Comparison of ENCODE assay signal across 15 cellular contexts in the genomic region with DNA sequence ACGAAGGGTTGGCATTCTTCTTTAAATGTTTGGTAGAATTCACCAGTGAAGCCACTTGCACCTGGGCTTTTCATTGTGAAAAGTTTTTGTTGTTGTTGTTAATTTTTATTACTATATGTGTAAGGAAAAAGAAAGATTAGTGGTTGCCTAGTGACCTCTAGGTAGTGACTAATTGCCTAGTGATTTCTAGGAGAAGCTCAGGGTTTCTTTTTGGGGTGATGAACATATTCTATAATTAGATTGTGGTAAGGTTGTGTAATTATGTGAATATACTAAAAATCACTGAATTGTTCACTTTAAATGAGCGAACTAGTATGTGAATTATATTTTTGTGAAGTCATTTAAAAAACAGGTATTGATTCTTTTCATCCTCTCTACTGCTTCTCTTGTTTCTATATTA.
A peak's percentile ranks its signal among the peaks of the same experiment; 100 is the strongest.
DNase-seq lines count a peak whose midpoint lies in the region; ATAC-seq, FAIRE-seq and TF ChIP-seq lines count a peak whose summit lies in the region.
"Had no signal": no experiment of that assay in that cellular context is flagged by ENCODE, and none has a peak within 500 bp of the region (broad histone marks: within the 10 kb centered on the region; RNA-seq: fewer than 3 reads in every experiment).

No MANE protein-coding gene starts in this region.

- H3K4me1 ChIP-seq in kidney (ENCODE audit: control insufficient read depth in 1 of 2, insufficient read depth in 1 of 2, low read depth in 1 of 2, low read length in 2 of 2) = peaks cover 2 to 15% of the 10 kb centered on the region in 2 donors
- H3K4me1 ChIP-seq: parathyroid adenoma had no signal

- H3K27ac ChIP-seq in epithelial cell of prostate (peak overlapping the region; percentile 55), kidney (ENCODE audit: low read depth in 2 of 2, low read length in 2 of 2) (no peak overlapping the region)
- H3K27ac ChIP-seq: parathyroid adenoma, WERI-Rb-1 had no signal

- no peak overlapping the region for H3K9ac ChIP-seq in kidney (ENCODE audit: low read length in 2 of 2)
- H3K9ac ChIP-seq: parathyroid adenoma had no signal

- H3K9me3 ChIP-seq in kidney (ENCODE audit: control insufficient read depth in 1 of 2, low read length in 2 of 2) = no peaks in the 10 kb centered on the region

- intact Hi-C loops in Right ventricle myocardium inferior (cut with DNase I) = no loop called here
- intact Hi-C loops in kidney (cut with DNase I) = no loop called here

- no peak overlapping the region for H3K4me3 ChIP-seq in kidney (ENCODE audit: low read length in 2 of 2)
- H3K4me3 ChIP-seq: coronary artery had no signal

- DNase-seq in AG08395 (ENCODE audit: low spot score) = peak; percentile 47
- DNase-seq in GM03348 (ENCODE audit: low spot score) = peak; percentile 59
- DNase-seq in RPMI7951 (ENCODE audit: low read depth) = peak; percentile 67
- DNase-seq in epithelial cell of prostate (ENCODE audit: low read depth, low spot score) = no peak
- DNase-seq in amygdala (lab: John Stamatoyannopoulos, UW) = no peak
- DNase-seq in Right ventricle myocardium inferior (ENCODE audit: missing footprints) = no peak
- DNase-seq in stimulated activated CD4-positive, alpha-beta T cell treated with anti-CD3 and anti-CD28 coated beads, Interleukin-15, amount 100 ng/mL, for 24 hours = no peak
- DNase-seq in kidney = no peak
- DNase-seq: activated gamma-delta T cell, head of caudate nucleus, NCI-H1417, Right ventricle myocardium superior, WERI-Rb-1 had no signal

- no peak for FAIRE-seq in kidney (lab: Jason Lieb, UNC)

- no peaks in the 10 kb centered on the region for H3K36me3 ChIP-seq in kidney (ENCODE audit: control insufficient read depth in 1 of 2, insufficient read depth in 2 of 2, low read length in 2 of 2)
- H3K36me3 ChIP-seq: WERI-Rb-1 had no signal

- no peak for TF ChIP-seq CTCF in kidney (IDR thresholded peaks at IDR 0.05; ENCODE audit: borderline replicate concordance, extremely low read depth, insufficient read depth)

- no peak for ATAC-seq in Right ventricle myocardium inferior

Comparison
In these comparisons a context has a peak if more than half of its experiments do, and no peak if none do; other contexts are left out.
1. DNase-seq: peak in AG08395 (single experiment), GM03348 (single experiment) and RPMI7951 (single experiment); none in epithelial cell of prostate (single experiment), amygdala (0 of 56), Right ventricle myocardium inferior (single experiment), stimulated activated CD4-positive, alpha-beta T cell treated with anti-CD3 and anti-CD28 coated beads, Interleukin-15, amount 100 ng/mL, for 24 hours (single experiment) and kidney (single experiment).